11 cellular contexts compared by ENCODE assay signal in the genomic region with DNA sequence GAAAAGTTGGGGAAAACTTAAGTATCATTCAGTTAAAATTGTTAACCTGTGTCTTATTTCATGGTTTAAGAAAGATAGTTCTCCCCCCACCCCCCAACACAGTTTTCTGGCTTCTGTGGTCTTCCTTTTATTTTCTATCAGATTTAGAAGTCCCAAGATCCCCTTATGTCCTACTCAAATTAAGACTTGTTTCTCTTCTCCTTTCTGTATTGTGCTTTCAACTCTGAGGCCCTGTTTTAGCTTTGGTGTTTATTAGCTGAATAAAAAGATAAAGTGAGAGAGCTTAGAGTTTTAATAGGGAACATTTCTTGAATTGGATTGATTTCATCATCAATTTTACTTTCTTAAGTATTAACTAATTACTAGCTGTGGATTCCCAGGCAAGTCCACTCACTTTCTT.
A peak's percentile ranks its signal among the peaks of the same experiment; 100 is the strongest.
DNase-seq lines count a peak whose midpoint lies in the region; ATAC-seq and TF ChIP-seq lines count a peak whose summit lies in the region.
"Had no signal": no experiment of that assay in that cellular context is flagged by ENCODE, and none has a peak within 500 bp of the region (broad histone marks: within the 10 kb centered on the region; RNA-seq: fewer than 3 reads in every experiment).

No MANE protein-coding gene starts in this region.

- no peaks in the 10 kb centered on the region for H3K27me3 ChIP-seq in Caco-2 (replicated peaks; ENCODE audit: control insufficient read depth, insufficient read depth, low read length)
- no peaks in the 10 kb centered on the region for H3K27me3 ChIP-seq in ascending aorta

- peaks cover 7% of the 10 kb centered on the region for H3K36me3 Mint-ChIP-seq in Caco-2 (ENCODE audit: insufficient read depth, unreplicated experiment)

- H3K27ac Mint-ChIP-seq in Caco-2 (ENCODE audit: unreplicated experiment) = peak overlapping the region; percentile 88

- intact Hi-C loops in Caco-2 (cut with micrococcal nuclease; ENCODE audit: unreplicated experiment) = loop anchor here (1.0 to 5.0 kb wide), 3 partner anchors 62 to 120 kb away; partner anchors contain the start of gene AKAP13
- intact Hi-C loops in ascending aorta (cut with DNase I) = no loop called here

- DNase-seq in Caco-2 = no peak
- no peak for DNase-seq in epithelial cell of prostate (ENCODE audit: low read depth, low spot score)
- no peak for DNase-seq in KBM-7
- DNase-seq in AML-193 (lab: John Stamatoyannopoulos, UW) = no peak
- no peak for DNase-seq in ascending aorta (ENCODE audit: low spot score in 2 of 2)
- DNase-seq in NCI-H2171 treated with DMSO at 0.1 percent for 48 hours (lab: John Stamatoyannopoulos, UW) = no peak
- DNase-seq: DND-41 had no signal

- H3K4me3 Mint-ChIP-seq in Caco-2 (ENCODE audit: unreplicated experiment) = no peak overlapping the region

- no peak overlapping the region for H3K4me3 ChIP-seq in Caco-2 (ENCODE audit: low read depth, low read length)
- no peak overlapping the region for H3K4me3 ChIP-seq in ascending aorta
- H3K4me3 ChIP-seq: thoracic aorta had no signal

- H3K36me3 ChIP-seq in Caco-2 (ENCODE audit: control insufficient read depth, insufficient read depth, low read length) = no peaks in the 10 kb centered on the region
- no peaks in the 10 kb centered on the region for H3K36me3 ChIP-seq in ascending aorta
- H3K36me3 ChIP-seq: thoracic aorta had no signal

- in situ Hi-C loops in KBM-7 (cut with MboI; ENCODE audit: low pct_unique_long_range_greater_than_20kb, low sequenced_read_pairs) = no loop called here

- H3K9me3 ChIP-seq in Caco-2 (no peaks in the 10 kb centered on the region), ascending aorta (no peaks in the 10 kb centered on the region)
- H3K9me3 ChIP-seq: thoracic aorta had no signal

- ATAC-seq in GM19463 (IDR thresholded peaks at IDR 0.05; ENCODE audit: unreplicated experiment) (peak; percentile 49), HG03378 (IDR thresholded peaks at IDR 0.05; ENCODE audit: unreplicated experiment) (peak; percentile 34)

- H3K4me1 Mint-ChIP-seq in Caco-2 (ENCODE audit: low read depth, unreplicated experiment) = peaks cover 36% of the 10 kb centered on the region

- POLR2A ChIA-PET in Caco-2 (lab: Charles Lee) = interaction anchor here (1.0 kb wide), 2 partner anchors 11 to 63 kb away, joined by 3 to 9 read pairs; partner anchors contain the start of gene AKAP13

- CTCF ChIA-PET in Caco-2 (lab: Charles Lee) = interaction anchor here (0.6 to 1.0 kb wide), 3 partner anchors 38 to 107 kb away, joined by 3 to 7 read pairs (median 3); no protein-coding TSS in a partner anchor

- TF ChIP-seq CTCF in Caco-2 (IDR thresholded peaks at IDR 0.05; ENCODE audit: insufficient read depth in 1 of 2, low read depth in 1 of 2, low read length in 1 of 2, severe bottlenecking in 1 of 2, unreplicated experiment in 1 of 2) (no peak), ascending aorta (IDR thresholded peaks at IDR 0.05) (no peak)

- BruUV-seq in Caco-2 (replicated peaks; lab: Mats Ljungman, UMichigan) = no TSS peak

- H3K27me3 Mint-ChIP-seq in Caco-2 (ENCODE audit: insufficient read depth, unreplicated experiment) = no peaks in the 10 kb centered on the region

- H3K4me1 ChIP-seq in Caco-2 (peaks cover 28% of the 10 kb centered on the region), ascending aorta (peaks cover 0 to 9% of the 10 kb centered on the region in 2 donors)

- peaks cover 11% of the 10 kb centered on the region for H3K9me3 Mint-ChIP-seq in Caco-2 (ENCODE audit: unreplicated experiment)

- H3K27ac ChIP-seq in epithelial cell of prostate (peak overlapping the region; percentile 12), ascending aorta (no peak overlapping the region)
- H3K27ac ChIP-seq: parathyroid adenoma, thoracic aorta had no signal
